ENCODE assay signal across 8 cellular contexts in the genomic region with DNA sequence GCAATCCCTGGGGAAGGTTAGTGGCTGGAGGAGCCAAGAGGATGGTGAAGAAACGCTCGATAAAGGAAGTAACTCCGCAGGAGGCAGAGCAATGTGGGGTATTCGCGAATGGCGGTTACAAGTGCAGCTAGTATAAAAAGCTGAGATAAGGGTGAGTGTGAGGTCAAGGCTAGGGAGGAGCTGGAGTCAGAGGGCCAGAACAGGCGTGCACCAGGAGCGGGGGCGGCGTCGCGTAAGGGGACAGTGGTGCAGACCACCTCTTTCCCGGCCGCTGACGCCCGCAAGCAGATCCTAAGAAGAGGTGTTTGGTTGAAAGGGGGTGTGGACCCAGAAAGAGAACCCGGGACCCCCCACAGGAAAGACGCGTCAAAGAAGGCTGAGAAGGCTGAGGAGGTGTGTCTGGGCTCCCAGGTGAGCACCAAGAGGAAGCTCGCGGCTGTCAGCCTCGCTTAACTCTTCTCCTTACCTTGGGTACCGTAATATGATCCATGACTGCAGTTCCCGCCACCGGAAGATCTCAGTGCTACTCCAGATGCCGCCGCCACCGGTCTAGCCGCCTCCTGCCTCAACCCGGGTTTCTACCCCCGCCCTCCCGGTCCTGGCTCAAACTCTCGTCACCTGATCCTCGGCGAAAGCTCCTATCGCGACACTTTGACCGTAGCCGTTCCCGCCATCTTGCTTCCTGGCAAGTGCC.
A peak's percentile ranks its signal among the peaks of the same experiment; 100 is the strongest.
DNase-seq lines count a peak whose midpoint lies in the region; ATAC-seq and TF ChIP-seq lines count a peak whose summit lies in the region.

A gene (minus strand): TSS at position 579 of the 694 bp plus-strand sequence. CDS start 89 bp downstream, at position 490.

- peak; percentile 44 for TF ChIP-seq POLR2A in erythroblast (IDR thresholded peaks at IDR 0.05; ENCODE audit: low read length)

- H3K27ac ChIP-seq in muscle layer of duodenum (ENCODE audit: low read length), result peak within 1 kb of the TSS; percentile 16

- peak within 1 kb of the TSS; percentile 79 to 80 for H3K4me3 ChIP-seq in muscle layer of duodenum (ENCODE audit: low read depth in 1 of 2, low read length in 2 of 2)

- no peaks in the 10 kb centered on the region for H3K9me3 ChIP-seq in muscle layer of duodenum (ENCODE audit: control insufficient read depth in 1 of 2, low read length in 2 of 2)

- no peaks in the 10 kb centered on the region for H3K36me3 ChIP-seq in muscle layer of duodenum (ENCODE audit: control insufficient read depth in 1 of 2, insufficient read depth in 2 of 2, low read length in 2 of 2)

- H3K27me3 ChIP-seq in muscle layer of duodenum (ENCODE audit: low read depth, low read length), result no peaks in the 10 kb centered on the region

- no peaks in the 10 kb centered on the region for H3K4me1 ChIP-seq in muscle layer of duodenum (ENCODE audit: control insufficient read depth in 1 of 2, insufficient read depth in 2 of 2, low read length in 2 of 2)

- peak; percentile 95 for ATAC-seq in HG03139 (IDR thresholded peaks at IDR 0.05; ENCODE audit: unreplicated experiment)

- DNase-seq in NCI-H146 (lab: John Stamatoyannopoulos, UW) (peak; percentile 1), NCI-H146 treated with DMSO at 0.1 percent for 48 hours (lab: John Stamatoyannopoulos, UW; ENCODE audit: unreplicated experiment) (no peak), NCI-H526 treated with DMSO at 0.1 percent for 48 hours (lab: John Stamatoyannopoulos, UW) (peak; percentile 61), erythroblast (lab: John Stamatoyannopoulos, UW) (peak; percentile 84 to 85)
- DNase-seq in activated CD8-positive, alpha-beta memory T cell treated with anti-CD3 and anti-CD28 coated beads, Interleukin-2, amount 50 U/mL, for 24 hours (ENCODE audit: extremely low read depth), result peak; percentile 26
- peak; percentile 29 to 63 for DNase-seq in stimulated activated CD8-positive, alpha-beta memory T cell treated with anti-CD3 and anti-CD28 coated beads, Interleukin-7, amount 100 ng/mL, for 1 hour (ENCODE audit: low read depth in 2 of 2)
